Comparison of ENCODE assay signal across 1 cellular context in genomic region chr2:165895974-165896373, GRCh38.
TF ChIP-seq lines count a peak whose summit lies in the region.

No MANE protein-coding gene starts in this region.

TF ChIP-seq in HepG2, 621 proteins besides CTCF, POLR2A, EP300 and RAD21 (continued from another document):
- TF ChIP-seq KIAA2018 (CRISPR knock-in tag; IDR thresholded peaks at IDR 0.05; ENCODE audit: borderline replicate concordance) (no peak), MNT (IDR thresholded peaks at IDR 0.05) (no peak), LBX2 (CRISPR knock-in tag; IDR thresholded peaks at IDR 0.05; ENCODE audit: borderline replicate concordance) (no peak), ZFAT (CRISPR knock-in tag; conservative IDR thresholded peaks at IDR 0.05) (no peak), NFKB2 (CRISPR knock-in tag; IDR thresholded peaks at IDR 0.05; ENCODE audit: borderline replicate concordance) (no peak), ONECUT2 (CRISPR knock-in tag; IDR thresholded peaks at IDR 0.05) (no peak), TEAD2 (CRISPR knock-in tag; IDR thresholded peaks at IDR 0.05) (no peak), ZNF570 (CRISPR knock-in tag; IDR thresholded peaks at IDR 0.05; ENCODE audit: borderline replicate concordance) (no peak)
